ENCODE assay signal across 21 cellular contexts in the genomic region with DNA sequence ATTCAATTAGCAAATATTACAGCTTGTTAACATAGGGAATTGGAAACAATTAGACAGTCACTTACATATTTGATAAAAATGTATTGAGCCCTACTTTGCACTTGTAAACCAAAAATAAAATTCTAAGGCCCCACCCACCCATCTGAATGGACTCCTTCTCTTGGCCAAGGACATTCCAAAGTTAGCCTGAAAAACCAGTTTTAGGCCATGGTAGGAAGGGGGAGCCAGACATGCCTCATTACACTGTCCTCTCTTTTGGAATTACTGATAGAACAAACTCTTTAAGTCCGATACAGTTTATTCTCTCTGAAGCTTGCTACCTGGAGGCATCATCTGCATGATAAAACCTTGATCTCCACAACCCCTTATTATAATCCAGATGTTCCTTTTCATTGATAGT.
"Had no signal": no experiment of that assay in that cellular context is flagged by ENCODE, and none has a peak within 500 bp of the region (broad histone marks: within the 10 kb centered on the region; RNA-seq: fewer than 3 reads in every experiment).

No MANE protein-coding gene starts in this region.

- H3K4me3 ChIP-seq: cardiac muscle cell, hepatocyte, sigmoid colon, spleen, thoracic aorta, uterus had no signal

- ATAC-seq: left colon; stimulated activated memory B cell treated with anti-CD40 and anti-IgM and Interleukin-4, amounts not matched to agents 10 μg/mL and 1 μg/mL and 100 μg/mL, for 72 hours had no signal

- H3K79me2 ChIP-seq: hepatocyte had no signal

- DNase-seq: activated B cell treated with CpG ODN at 0.5 μM for 24 hours; activated CD4-positive, alpha-beta memory T cell treated with anti-CD3 and anti-CD28 coated beads for 36 hours; activated CD4-positive, alpha-beta T cell treated with anti-CD3 and anti-CD28 coated beads for 4 hours; activated T-cell treated with anti-CD3 and anti-CD28 coated beads for 4 hours; dermis blood vessel endothelial cell; effector memory CD4-positive, alpha-beta T cell; foreskin fibroblast; left colon; occipital lobe; posterior cingulate gyrus; sigmoid colon; spleen; stimulated activated CD4-positive, alpha-beta T cell treated with anti-CD3 and anti-CD28 coated beads, Interleukin-4, amount 100 ng/mL, for 4 hours; T-helper 9 cell; uterus had no signal

- H3K27me3 ChIP-seq: cardiac muscle cell, hepatocyte, sigmoid colon, uterus had no signal

- H3K27ac ChIP-seq: cardiac muscle cell, hepatocyte, sigmoid colon, spleen, thoracic aorta, uterus had no signal

- H3K36me3 ChIP-seq: cardiac muscle cell, sigmoid colon, spleen, thoracic aorta, uterus had no signal

- H3K27ac Mint-ChIP-seq: activated B cell treated with CpG ODN at 0.5 μM for 24 hours; activated CD4-positive, alpha-beta memory T cell treated with anti-CD3 and anti-CD28 coated beads for 36 hours; activated naive CD8-positive, alpha-beta T cell; activated T-helper 1 cell treated with anti-CD3 and anti-CD28 coated beads, Interleukin-12 subunit alpha, Interleukin-12 subunit beta, Interleukin-2, Interleukin-4 antibody, amounts not matched to agents 30 ng/mL and 10 ng/mL and 1 ng/mL, durations not matched to agents 14 hours and 24 hours and 36 hours; stimulated activated memory B cell treated with anti-CD40 and anti-IgM and Interleukin-4, amounts not matched to agents 10 μg/mL and 1 μg/mL and 100 μg/mL, for 72 hours had no signal

- H3K9me3 ChIP-seq: thoracic aorta had no signal

- H3K4me1 Mint-ChIP-seq: activated B cell treated with CpG ODN at 0.5 μM for 24 hours; stimulated activated memory B cell treated with anti-CD40 and anti-IgM and Interleukin-4, amounts not matched to agents 10 μg/mL and 1 μg/mL and 100 μg/mL, for 72 hours had no signal

- H3K4me2 ChIP-seq: hepatocyte had no signal

- H3K4me1 ChIP-seq: uterus had no signal

- H3K4me3 Mint-ChIP-seq: activated B cell treated with CpG ODN at 0.5 μM for 24 hours; activated CD4-positive, alpha-beta memory T cell treated with anti-CD3 and anti-CD28 coated beads for 36 hours; activated naive CD8-positive, alpha-beta T cell; activated T-helper 1 cell treated with anti-CD3 and anti-CD28 coated beads, Interleukin-12 subunit alpha, Interleukin-12 subunit beta, Interleukin-2, Interleukin-4 antibody, amounts not matched to agents 30 ng/mL and 10 ng/mL and 1 ng/mL, durations not matched to agents 14 hours and 24 hours and 36 hours; stimulated activated memory B cell treated with anti-CD40 and anti-IgM and Interleukin-4, amounts not matched to agents 10 μg/mL and 1 μg/mL and 100 μg/mL, for 72 hours had no signal

- H2AFZ ChIP-seq: hepatocyte had no signal
